1 cellular context compared by ENCODE assay signal in the genomic region with DNA sequence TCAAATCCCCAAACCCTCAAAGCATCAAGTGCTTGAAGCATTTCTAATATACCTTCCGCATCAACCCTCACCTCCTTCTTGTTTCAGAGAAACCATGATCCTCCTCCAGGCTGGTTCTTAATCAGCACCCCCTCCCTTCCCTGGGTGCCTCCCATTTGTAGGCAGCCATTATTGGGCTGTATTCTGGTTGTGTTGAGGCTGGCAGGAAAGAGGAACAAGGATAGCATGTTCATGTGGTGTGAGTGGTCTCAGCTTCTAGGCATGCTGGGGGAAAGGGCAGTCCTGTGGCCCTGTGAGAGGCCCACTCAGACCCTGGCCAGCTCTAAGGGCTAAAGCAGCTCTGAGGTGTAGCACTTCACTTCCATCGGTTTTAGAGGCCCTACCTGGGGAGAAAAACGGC.
TF ChIP-seq lines count a peak whose summit lies in the region.

No MANE protein-coding gene starts in this region.

TF ChIP-seq in H1, 55 proteins besides CTCF, POLR2A, EP300 and RAD21:
- no peak for TF ChIP-seq NANOG (IDR thresholded peaks at IDR 0.05; ENCODE audit: insufficient read depth, low read depth, low read length, poor library complexity, severe bottlenecking)
- TF ChIP-seq TAF7 (optimal IDR thresholded peaks at IDR 0.05; ENCODE audit: borderline replicate concordance, low read depth, low read length): no peak
- TF ChIP-seq CBX5 (IDR thresholded peaks at IDR 0.05; ENCODE audit: low read depth, low read length): no peak
- no peak for TF ChIP-seq RFX5 (IDR thresholded peaks at IDR 0.05; ENCODE audit: borderline replicate concordance, low read depth, low read length)
- no peak for TF ChIP-seq ZNF274 (IDR thresholded peaks at IDR 0.05; ENCODE audit: borderline replicate concordance, extremely low read depth, low read length)
- no peak for TF ChIP-seq TCF12 (IDR thresholded peaks at IDR 0.05; ENCODE audit: low read depth, low read length)
- TF ChIP-seq POLR2AphosphoS5 (IDR thresholded peaks at IDR 0.05; ENCODE audit: low read depth, low read length): no peak
- no peak for TF ChIP-seq SP1 (IDR thresholded peaks at IDR 0.05; ENCODE audit: low read depth, low read length)
- TF ChIP-seq TEAD4 (IDR thresholded peaks at IDR 0.05; ENCODE audit: low read depth, low read length): no peak
- TF ChIP-seq KDM5A (IDR thresholded peaks at IDR 0.05; ENCODE audit: low read length): no peak
- TF ChIP-seq, protein P1, sequence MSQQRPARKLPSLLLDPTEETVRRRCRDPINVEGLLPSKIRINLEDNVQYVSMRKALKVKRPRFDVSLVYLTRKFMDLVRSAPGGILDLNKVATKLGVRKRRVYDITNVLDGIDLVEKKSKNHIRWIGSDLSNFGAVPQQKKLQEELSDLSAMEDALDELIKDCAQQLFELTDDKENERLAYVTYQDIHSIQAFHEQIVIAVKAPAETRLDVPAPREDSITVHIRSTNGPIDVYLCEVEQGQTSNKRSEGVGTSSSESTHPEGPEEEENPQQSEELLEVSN (IDR thresholded peaks at IDR 0.05): no peak
- TF ChIP-seq ASH2L (IDR thresholded peaks at IDR 0.05; ENCODE audit: low read length): no peak
- TF ChIP-seq EZH2 (IDR thresholded peaks at IDR 0.05; ENCODE audit: low read depth, low read length, severe bottlenecking): no peak
